In genomic region chr6:47736083-47736700, GRCh38 we compare ENCODE assay signal across 1 cellular context.
TF ChIP-seq lines count a peak whose summit lies in the region.

No MANE protein-coding gene starts in this region.

TF ChIP-seq in GM23338, 12 proteins besides CTCF, POLR2A, EP300 and RAD21 (continued from another document):
- TF ChIP-seq ZNF462 (CRISPR knock-in tag; IDR thresholded peaks at IDR 0.05), result no peak
